ENCODE assay signal across 1 cellular context in genomic region chr11:9799901-9800300, GRCh38.
TF ChIP-seq lines count a peak whose summit lies in the region.

No MANE protein-coding gene starts in this region.

TF ChIP-seq in IMR-90, 13 proteins besides CTCF, POLR2A, EP300 and RAD21 (continued from another document):
- TF ChIP-seq BHLHE40 (IDR thresholded peaks at IDR 0.05; ENCODE audit: low read depth, low read length) (no peak), MAFK (IDR thresholded peaks at IDR 0.05; ENCODE audit: low read depth, low read length) (no peak), RCOR1 (IDR thresholded peaks at IDR 0.05; ENCODE audit: insufficient replicate concordance, low read length) (no peak), NFE2L2 (IDR thresholded peaks at IDR 0.05; ENCODE audit: low read depth, low read length) (no peak)
